Comparison of ENCODE assay signal across 8 cellular contexts in the genomic region with DNA sequence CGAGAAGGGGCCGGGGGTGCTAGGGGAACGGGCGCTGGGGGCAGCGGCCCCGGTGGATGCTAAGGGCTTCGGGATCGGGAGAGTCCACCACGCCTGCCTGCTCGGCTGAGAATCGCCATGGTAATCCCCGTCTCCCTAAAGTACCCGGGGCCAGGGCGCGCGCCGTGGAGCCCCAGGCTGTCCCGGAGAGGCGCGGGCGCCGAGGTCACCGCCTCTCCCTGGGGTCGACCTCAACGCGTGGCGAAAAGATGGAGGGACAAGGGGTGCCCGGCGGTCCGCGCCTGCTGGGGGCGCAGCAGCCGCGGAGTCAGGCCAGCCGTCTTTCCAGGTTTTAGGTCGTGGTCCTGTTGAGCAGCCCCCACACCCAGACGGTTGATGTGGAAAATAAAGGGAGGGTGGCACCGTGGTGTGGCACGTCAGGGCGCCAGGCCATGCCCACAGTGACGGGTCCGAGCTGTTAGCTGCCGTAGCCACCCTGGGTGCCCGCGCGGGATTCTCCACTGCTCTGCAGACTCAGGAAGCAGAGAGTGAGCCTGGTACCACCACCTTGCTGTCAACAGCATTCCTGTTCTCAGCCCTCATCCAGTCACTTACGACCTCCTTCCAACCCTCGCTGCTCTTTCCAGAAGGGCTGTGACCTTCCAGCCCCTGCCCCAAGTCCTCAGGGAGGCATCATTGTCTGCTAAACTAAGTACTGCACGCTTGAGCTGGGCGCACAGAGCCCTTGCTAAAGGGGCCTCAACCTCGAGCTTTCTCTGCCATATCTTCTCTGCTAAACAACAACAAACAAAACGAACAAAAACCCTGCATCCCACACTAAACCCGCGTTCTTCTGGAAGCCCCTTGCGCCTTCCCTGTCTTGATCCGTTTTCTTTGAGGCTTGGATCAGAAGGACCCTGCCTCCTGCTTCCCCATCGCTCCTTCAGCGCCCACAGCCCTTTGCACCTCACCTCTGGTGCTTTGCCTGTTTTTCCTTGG.
A peak's percentile ranks its signal among the peaks of the same experiment; 100 is the strongest.
DNase-seq lines count a peak whose midpoint lies in the region; ATAC-seq and TF ChIP-seq lines count a peak whose summit lies in the region.

No MANE protein-coding gene starts in this region.

- H3K4me3 Mint-ChIP-seq in stimulated activated naive B cell treated with anti-CD40 and anti-IgM and Interleukin-4, amounts not matched to agents 10 μg/mL and 1 μg/mL and 100 μg/mL, for 72 hours: peak overlapping the region; percentile 86 to 87

- peaks cover 15 to 20% of the 10 kb centered on the region in 2 donors for H3K4me1 Mint-ChIP-seq in stimulated activated naive B cell treated with anti-CD40 and anti-IgM and Interleukin-4, amounts not matched to agents 10 μg/mL and 1 μg/mL and 100 μg/mL, for 72 hours

- TF ChIP-seq CTCF in AG09309 (IDR thresholded peaks at IDR 0.05; ENCODE audit: control insufficient read depth, insufficient read depth, low read depth, low read length, missing control alignments): no peak

- H3K36me3 Mint-ChIP-seq in stimulated activated naive B cell treated with anti-CD40 and anti-IgM and Interleukin-4, amounts not matched to agents 10 μg/mL and 1 μg/mL and 100 μg/mL, for 72 hours: no peaks in the 10 kb centered on the region

- H3K27ac Mint-ChIP-seq in stimulated activated naive B cell treated with anti-CD40 and anti-IgM and Interleukin-4, amounts not matched to agents 10 μg/mL and 1 μg/mL and 100 μg/mL, for 72 hours: peak overlapping the region; percentile 79

- DNase-seq in AG09309 (ENCODE audit: low read depth) (no peak), NCI-H1930 (lab: John Stamatoyannopoulos, UW) (peak; percentile 16 to 37), iPS-NIHi11 (ENCODE audit: low spot score) (peak; percentile 62), Kasumi-1 (lab: John Stamatoyannopoulos, UW) (no peak), activated gamma-delta T cell treated with Interleukin-2 at 50 U/mL for 16 hours (no peak)
- no peak for DNase-seq in stimulated activated naive B cell treated with anti-CD40 and anti-IgM and Interleukin-4, amounts not matched to agents 10 μg/mL and 1 μg/mL and 100 μg/mL, for 72 hours

- H3K9me3 Mint-ChIP-seq in stimulated activated naive B cell treated with anti-CD40 and anti-IgM and Interleukin-4, amounts not matched to agents 10 μg/mL and 1 μg/mL and 100 μg/mL, for 72 hours: no peaks in the 10 kb centered on the region

- peak overlapping the region; percentile 50 for H3K4me3 ChIP-seq in AG09309 (ENCODE audit: control insufficient read depth, low read depth, low read length)

- ATAC-seq in GM19452 (IDR thresholded peaks at IDR 0.05; ENCODE audit: unreplicated experiment): peak; percentile 27
- ATAC-seq in stimulated activated naive B cell treated with anti-CD40 and anti-IgM and Interleukin-4, amounts not matched to agents 10 μg/mL and 1 μg/mL and 100 μg/mL, for 72 hours (replicated peaks): peak; percentile 35 to 42

- peaks cover 0 to 2% of the 10 kb centered on the region in 2 donors for H3K27me3 Mint-ChIP-seq in stimulated activated naive B cell treated with anti-CD40 and anti-IgM and Interleukin-4, amounts not matched to agents 10 μg/mL and 1 μg/mL and 100 μg/mL, for 72 hours

- H3K27ac ChIP-seq in angular gyrus (ENCODE audit: low read depth, low read length): peak overlapping the region; percentile 52

Comparison
In these comparisons a context has a peak if more than half of its experiments do, and no peak if none do; other contexts are left out.
1. DNase-seq: peak in NCI-H1930 (2 of 2) and iPS-NIHi11 (single experiment); none in AG09309 (single experiment), stimulated activated naive B cell treated with anti-CD40 and anti-IgM and Interleukin-4, amounts not matched to agents 10 μg/mL and 1 μg/mL and 100 μg/mL, for 72 hours (single experiment), Kasumi-1 (0 of 2) and activated gamma-delta T cell treated with Interleukin-2 at 50 U/mL for 16 hours (single experiment).